1 cellular context compared by ENCODE assay signal in the genomic region with DNA sequence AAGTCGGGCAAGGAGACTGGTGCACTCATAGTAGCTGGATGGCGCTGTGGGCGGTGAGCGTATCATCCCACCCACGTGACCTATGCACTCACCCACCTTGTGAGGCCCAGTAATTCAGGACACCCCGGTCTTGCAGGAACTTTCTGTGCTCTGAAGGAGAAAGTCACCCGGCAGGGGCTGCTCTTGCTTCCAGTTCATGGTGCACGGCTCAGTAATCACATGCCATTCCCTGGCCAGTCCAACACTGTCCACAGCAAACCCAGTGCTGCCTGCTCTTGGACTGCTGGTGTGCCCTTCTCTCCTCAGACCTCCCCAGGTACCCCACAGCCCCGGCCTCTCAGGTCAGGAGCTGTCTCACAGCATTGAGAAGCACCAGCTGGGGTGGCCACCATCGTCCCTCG.
TF ChIP-seq lines count a peak whose summit lies in the region.

No MANE protein-coding gene starts in this region.

TF ChIP-seq in HepG2, 621 proteins besides CTCF, POLR2A, EP300 and RAD21 (continued from another document):
- TF ChIP-seq ZNF687 (CRISPR knock-in tag; IDR thresholded peaks at IDR 0.05), result peak; percentile 57
- no peak for TF ChIP-seq GTF2F1 (IDR thresholded peaks at IDR 0.05; ENCODE audit: low read length)
- TF ChIP-seq ZNF205 (CRISPR knock-in tag; IDR thresholded peaks at IDR 0.05), result no peak
- no peak for TF ChIP-seq HDAC6 (IDR thresholded peaks at IDR 0.05; ENCODE audit: low read depth, low read length)
- TF ChIP-seq SIX1 (CRISPR knock-in tag; IDR thresholded peaks at IDR 0.05; ENCODE audit: borderline replicate concordance), result no peak
- no peak for TF ChIP-seq NR2C2 (CRISPR knock-in tag; IDR thresholded peaks at IDR 0.05; ENCODE audit: borderline replicate concordance)
- TF ChIP-seq, protein P1, sequence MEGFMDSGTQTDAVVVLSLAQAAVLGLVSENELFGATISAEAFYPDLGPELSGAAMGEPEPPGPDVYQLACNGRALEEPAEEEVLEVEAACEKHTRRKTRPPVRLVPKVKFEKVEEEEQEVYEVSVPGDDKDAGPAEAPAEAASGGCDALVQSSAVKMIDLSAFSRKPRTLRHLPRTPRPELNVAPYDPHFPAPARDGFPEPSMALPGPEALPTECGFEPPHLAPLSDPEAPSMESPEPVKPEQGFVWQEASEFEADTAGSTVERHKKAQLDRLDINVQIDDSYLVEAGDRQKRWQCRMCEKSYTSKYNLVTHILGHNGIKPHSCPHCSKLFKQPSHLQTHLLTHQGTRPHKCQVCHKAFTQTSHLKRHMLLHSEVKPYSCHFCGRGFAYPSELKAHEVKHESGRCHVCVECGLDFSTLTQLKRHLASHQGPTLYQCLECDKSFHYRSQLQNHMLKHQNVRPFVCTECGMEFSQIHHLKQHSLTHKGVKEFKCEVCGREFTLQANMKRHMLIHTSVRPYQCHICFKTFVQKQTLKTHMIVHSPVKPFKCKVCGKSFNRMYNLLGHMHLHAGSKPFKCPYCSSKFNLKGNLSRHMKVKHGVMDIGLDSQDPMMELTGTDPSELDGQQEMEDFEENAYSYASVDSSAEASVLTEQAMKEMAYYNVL (CRISPR knock-in tag; IDR thresholded peaks at IDR 0.05; ENCODE audit: borderline replicate concordance), result no peak
- TF ChIP-seq KAT7 (CRISPR knock-in tag; IDR thresholded peaks at IDR 0.05; ENCODE audit: borderline replicate concordance), result no peak
- TF ChIP-seq, protein P2, sequence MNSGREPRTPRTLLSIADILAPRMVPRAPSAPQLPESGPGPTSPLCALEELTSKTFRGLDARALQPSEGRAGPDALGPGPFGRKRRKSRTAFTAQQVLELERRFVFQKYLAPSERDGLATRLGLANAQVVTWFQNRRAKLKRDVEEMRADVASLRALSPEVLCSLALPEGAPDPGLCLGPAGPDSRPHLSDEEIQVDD (CRISPR knock-in tag; IDR thresholded peaks at IDR 0.05; ENCODE audit: borderline replicate concordance), result no peak
- no peak for TF ChIP-seq HNRNPLL (IDR thresholded peaks at IDR 0.05; ENCODE audit: low read depth, low read length, poor library complexity, severe bottlenecking)
- TF ChIP-seq ZNF558 (CRISPR knock-in tag; IDR thresholded peaks at IDR 0.05; ENCODE audit: borderline replicate concordance), result no peak
